Comparison of ENCODE assay signal across 21 cellular contexts in genomic region chr12:49349266-49349665, GRCh38. TPM values are rescaled to one million over a fixed set of nuclear protein-coding genes. Genes with fewer than 3 reads are reported as not detected.
A peak's percentile ranks its signal among the peaks of the same experiment; 100 is the strongest.
DNase-seq lines count a peak whose midpoint lies in the region; ATAC-seq and TF ChIP-seq lines count a peak whose summit lies in the region.
"Had no signal": no experiment of that assay in that cellular context is flagged by ENCODE, and none has a peak within 500 bp of the region (broad histone marks: within the 10 kb centered on the region; RNA-seq: fewer than 3 reads in every experiment).

No MANE protein-coding gene starts in this region.

- TF ChIP-seq CTCF in C4-2B (conservative IDR thresholded peaks at IDR 0.05) = no peak
- no peak for TF ChIP-seq CTCF in right lobe of liver (IDR thresholded peaks at IDR 0.05)
- no peak for TF ChIP-seq CTCF in sigmoid colon (IDR thresholded peaks at IDR 0.05)

- peak in 1 of 3 donors; percentile 39 for DNase-seq in right lobe of liver
- peak; percentile 46 for DNase-seq in sigmoid colon
- DNase-seq in germinal center (ENCODE audit: low spot score) = no peak
- DNase-seq in activated naive CD8-positive, alpha-beta T cell treated with anti-CD3 and anti-CD28 coated beads, Interleukin-2, amount 50 U/mL, for 24 hours = no peak
- DNase-seq: DMS 273 treated with DMSO at 0.1 percent for 48 hours, DND-41, Kasumi-1, MG63, NCI-H1048, NCI-H1436, NCI-H2029 treated with DMSO at 0.1 percent for 48 hours, NCI-H2171, NCI-H446, NCI-H748 treated with DMSO at 0.1 percent for 48 hours, Right ventricle myocardium superior, SK-N-SH had no signal

- 68% methylated on average over 9 of the region's 11 CpGs for WGBS in right lobe of liver (ENCODE audit: insufficient coverage, low coverage, low lambda C conversion rate, missing lambda C conversion rate)
- 95 to 96% methylated on average over 11 of the region's 11 CpGs for WGBS in sigmoid colon, 2 donors

- H3K4me3 Mint-ChIP-seq in activated naive CD8-positive, alpha-beta T cell treated with anti-CD3 and anti-CD28 coated beads, Interleukin-2, amount 50 U/mL, for 24 hours = no peak overlapping the region
- H3K4me3 Mint-ChIP-seq: H9 had no signal

- H3K4me1 ChIP-seq in duodenal mucosa (ENCODE audit: control insufficient read depth in 1 of 2, insufficient read depth in 2 of 2, low read length in 2 of 2) (peaks cover 34 to 38% of the 10 kb centered on the region in 2 donors), right lobe of liver (peaks cover 0 to 46% (median 12%) of the 10 kb centered on the region in 4 donors), sigmoid colon (peaks cover 0 to 38% (median 36%) of the 10 kb centered on the region in 4 donors)

- intact Hi-C loops in right lobe of liver (cut with DNase I) (no loop called here), sigmoid colon (cut with DNase I) (no loop called here)

- peaks cover 51% of the 10 kb centered on the region for H3K27me3 Mint-ChIP-seq in activated naive CD8-positive, alpha-beta T cell treated with anti-CD3 and anti-CD28 coated beads, Interleukin-2, amount 50 U/mL, for 24 hours

- TF ChIP-seq POLR2A in right lobe of liver (IDR thresholded peaks at IDR 0.05) (no peak), sigmoid colon (IDR thresholded peaks at IDR 0.05) (no peak)

- H3K27ac Mint-ChIP-seq in activated naive CD8-positive, alpha-beta T cell treated with anti-CD3 and anti-CD28 coated beads, Interleukin-2, amount 50 U/mL, for 24 hours = no peak overlapping the region
- H3K27ac Mint-ChIP-seq: H9 had no signal

- no peaks in the 10 kb centered on the region for H3K36me3 Mint-ChIP-seq in activated naive CD8-positive, alpha-beta T cell treated with anti-CD3 and anti-CD28 coated beads, Interleukin-2, amount 50 U/mL, for 24 hours (ENCODE audit: low read depth)

- H3K9me3 ChIP-seq in duodenal mucosa (ENCODE audit: control insufficient read depth in 1 of 2, low read length in 2 of 2) (no peaks in the 10 kb centered on the region), right lobe of liver (no peaks in the 10 kb centered on the region), sigmoid colon (no peaks in the 10 kb centered on the region)
- H3K9me3 ChIP-seq: MG63, SK-N-SH had no signal

- H3K27ac ChIP-seq in C4-2B (peak overlapping the region; percentile 92; the same call in 1 of the 2 replicates), duodenal mucosa (ENCODE audit: low read depth, low read length) (no peak overlapping the region), right lobe of liver (no peak overlapping the region), sigmoid colon (no peak overlapping the region)

- TF ChIP-seq EP300 in sigmoid colon (IDR thresholded peaks at IDR 0.05) = no peak

- H3K27me3 ChIP-seq in duodenal mucosa (ENCODE audit: control insufficient read depth in 1 of 2, insufficient read depth in 2 of 2, low read length in 2 of 2) (peaks cover 25 to 29% of the 10 kb centered on the region in 2 donors), right lobe of liver (no peaks in the 10 kb centered on the region), sigmoid colon (peaks cover 44 to 99% (median 94%) of the 10 kb centered on the region in 3 donors)

- no peak for ATAC-seq in right lobe of liver
- ATAC-seq in activated naive CD8-positive, alpha-beta T cell treated with anti-CD3 and anti-CD28 coated beads, Interleukin-2, amount 50 U/mL, for 24 hours = no peak
- no peak for ATAC-seq in GM21526 (IDR thresholded peaks at IDR 0.05; ENCODE audit: low FRiP score, unreplicated experiment)

- peak overlapping the region; percentile 65 to 73 for H3K4me3 ChIP-seq in duodenal mucosa (ENCODE audit: low read depth in 1 of 2, low read length in 2 of 2)
- peak overlapping the region; percentile 41 to 74 (median 66) for H3K4me3 ChIP-seq in right lobe of liver
- no peak overlapping the region for H3K4me3 ChIP-seq in sigmoid colon
- H3K4me3 ChIP-seq: MG63 had no signal

- H3K9ac ChIP-seq in duodenal mucosa (ENCODE audit: low read depth in 1 of 2, low read length in 2 of 2) = peak overlapping the region; percentile 30 to 88
- H3K9ac ChIP-seq: SK-N-SH had no signal

- H3K36me3 ChIP-seq in duodenal mucosa (ENCODE audit: control insufficient read depth in 1 of 2, insufficient read depth in 2 of 2, low read length in 2 of 2) = peaks cover 0 to 4% of the 10 kb centered on the region in 2 donors
- H3K36me3 ChIP-seq in right lobe of liver = peaks cover 0 to 19% (median 4%) of the 10 kb centered on the region in 4 donors
- no peaks in the 10 kb centered on the region for H3K36me3 ChIP-seq in sigmoid colon
- H3K36me3 ChIP-seq: MG63 had no signal

- peaks cover 25% of the 10 kb centered on the region for H3K4me1 Mint-ChIP-seq in activated naive CD8-positive, alpha-beta T cell treated with anti-CD3 and anti-CD28 coated beads, Interleukin-2, amount 50 U/mL, for 24 hours

- no peaks in the 10 kb centered on the region for H3K9me3 Mint-ChIP-seq in activated naive CD8-positive, alpha-beta T cell treated with anti-CD3 and anti-CD28 coated beads, Interleukin-2, amount 50 U/mL, for 24 hours

RNA-seq across cellular contexts. Expression of gene DNAJC22, which starts 2.6 kb away (rescaled TPM):
- total RNA-seq in right lobe of liver = 10 to 100 TPM; 36.5 to 49.1 (median 43.7) TPM
- under 1 TPM in 3 of 4 donors, not detected in 1; under 0.01 to 0.28 (median 0.16) TPM for total RNA-seq in sigmoid colon
- 10 to 100 TPM in 1 of 3 donors, 1 to 10 TPM in 2; 4.6 to 12.8 (median 7.8) TPM for polyA plus RNA-seq in sigmoid colon

RNA-seq across cellular contexts. Expression of gene C1QL4, which starts 12.3 kb away (rescaled TPM):
- not detected for total RNA-seq in right lobe of liver
- not detected for total RNA-seq in sigmoid colon
- polyA plus RNA-seq in sigmoid colon = under 1 TPM in 1 of 3 donors, not detected in 2; 0.03 TPM
- total RNA-seq: Right ventricle myocardium superior had no signal

RNA-seq across cellular contexts. Expression of gene SPATS2, which starts 18.0 kb away (rescaled TPM):
- 1 to 10 TPM; 3.2 to 6.1 (median 4.4) TPM for total RNA-seq in right lobe of liver
- total RNA-seq in sigmoid colon = 10 to 100 TPM; 10.3 to 32.1 (median 13.4) TPM
- 10 to 100 TPM in 2 of 3 donors, 1 to 10 TPM in 1; 6.9 to 13.8 (median 11.0) TPM for polyA plus RNA-seq in sigmoid colon

RNA-seq across cellular contexts. Expression of gene TROAP, which starts 26.2 kb away (rescaled TPM):
- total RNA-seq in right lobe of liver = 1 to 10 TPM in 2 of 6 experiments, under 1 TPM in 4; 0.24 to 2.6 (median 0.93) TPM
- under 1 TPM in 1 of 4 donors, not detected in 3; 0.36 TPM for total RNA-seq in sigmoid colon
- polyA plus RNA-seq in sigmoid colon = 10 to 100 TPM in 1 of 3 donors, 1 to 10 TPM in 2; 4.8 to 25.7 (median 5.1) TPM

RNA-seq across cellular contexts. Expression of gene PRPH, which starts 54.3 kb away (rescaled TPM):
- total RNA-seq in right lobe of liver (not detected), sigmoid colon (10 to 100 TPM; 19.7 to 56.2 (median 38.6) TPM)
- 10 to 100 TPM in 1 of 3 donors, 1 to 10 TPM in 1, under 1 TPM in 1; 0.46 to 31.8 (median 2.4) TPM for polyA plus RNA-seq in sigmoid colon
- total RNA-seq: OCI-LY7, Right ventricle myocardium superior had no signal

Comparison
In these comparisons a context has a peak if more than half of its experiments do, and no peak if none do; other contexts are left out.
1. H3K4me3 ChIP-seq: peak in duodenal mucosa (2 of 2) and right lobe of liver (3 of 3); none in sigmoid colon (0 of 4).
2. RNA of gene DNAJC22, which starts 2.6 kb away (total RNA-seq): 36.5 to 49.1 TPM in right lobe of liver; under 0.01 to 0.28 TPM in sigmoid colon; every median in the first group is over 10 times any median in the second.